ENCODE assay signal across 8 cellular contexts in the genomic region with DNA sequence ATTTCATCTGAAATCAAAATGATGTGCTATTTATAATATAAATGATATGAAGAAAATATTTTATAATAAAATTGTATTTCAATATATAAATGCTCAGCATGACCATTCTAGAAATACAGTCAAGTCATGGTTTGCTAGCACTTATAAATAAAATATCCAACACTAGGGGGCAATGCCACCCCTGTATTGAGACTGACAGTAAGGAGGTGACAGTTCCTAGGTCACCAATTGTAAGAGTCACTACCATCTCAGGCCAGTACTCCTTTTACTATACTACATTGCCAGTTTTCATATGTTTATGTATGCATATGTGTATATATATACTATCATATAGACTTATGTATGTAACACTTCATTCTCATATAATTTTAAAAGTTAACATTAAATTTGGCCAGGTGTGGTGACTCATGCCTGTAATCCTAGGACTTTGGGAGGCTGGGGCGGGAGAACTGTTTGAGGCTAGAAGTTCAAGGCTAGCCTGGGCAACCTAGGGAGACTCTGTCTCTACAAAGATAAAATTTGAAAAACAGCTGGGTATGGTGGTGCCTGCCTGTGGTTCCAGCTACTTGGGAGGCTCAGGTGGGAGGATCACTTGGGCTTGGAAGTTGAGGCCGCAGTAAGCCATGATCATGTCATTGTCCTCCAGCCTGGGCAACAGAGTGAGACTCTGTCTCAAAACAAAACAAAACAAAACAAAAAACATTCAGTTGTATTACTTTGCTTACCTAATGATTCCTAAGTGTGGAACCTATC. TPM values are rescaled to one million over a fixed set of nuclear protein-coding genes. Genes with fewer than 3 reads are reported as not detected.
A peak's percentile ranks its signal among the peaks of the same experiment; 100 is the strongest.
DNase-seq lines count a peak whose midpoint lies in the region; ATAC-seq and TF ChIP-seq lines count a peak whose summit lies in the region.

No MANE protein-coding gene starts in this region.

- 93 to 96% methylated on average over 2 of the region's 2 CpGs for WGBS in heart right ventricle, 2 donors

- H3K27ac ChIP-seq in heart right ventricle (no peak overlapping the region), OCI-LY3 (ENCODE audit: low read length) (no peak overlapping the region), coronary artery (no peak overlapping the region)

- ATAC-seq in heart right ventricle (no peak), left cardiac atrium (no peak), GM21723 (IDR thresholded peaks at IDR 0.05; ENCODE audit: unreplicated experiment) (peak; percentile 32)

- H3K4me1 ChIP-seq in heart right ventricle (peaks cover 0 to 24% (median 15%) of the 10 kb centered on the region in 9 donors), OCI-LY3 (ENCODE audit: low read length) (peaks cover 9% of the 10 kb centered on the region)

- no peak overlapping the region for H3K4me3 ChIP-seq in heart right ventricle
- no peak overlapping the region for H3K4me3 ChIP-seq in OCI-LY3 (ENCODE audit: low read length)
- H3K4me3 ChIP-seq in coronary artery, result no peak overlapping the region

- TF ChIP-seq CTCF in heart right ventricle (IDR thresholded peaks at IDR 0.05) (peak; percentile 35 to 70 (median 63)), OCI-LY3 (IDR thresholded peaks at IDR 0.05; ENCODE audit: low read depth, low read length) (peak; percentile 63), coronary artery (IDR thresholded peaks at IDR 0.05) (no peak)

- DNase-seq in heart right ventricle (peak in 1 of 2 donors; percentile 29), left cardiac atrium (no peak), Kasumi-1 (lab: John Stamatoyannopoulos, UW) (peak; percentile 92 to 95), midbrain (lab: John Stamatoyannopoulos, UW) (peak; percentile 62), coronary artery (ENCODE audit: low spot score) (no peak)
- peak; percentile 65 for DNase-seq in central memory CD4-positive, alpha-beta T cell

- no peak overlapping the region for H2AFZ ChIP-seq in OCI-LY3 (ENCODE audit: low read depth, low read length)

- no peaks in the 10 kb centered on the region for H3K9me3 ChIP-seq in heart right ventricle
- no peaks in the 10 kb centered on the region for H3K9me3 ChIP-seq in OCI-LY3 (ENCODE audit: insufficient read depth, low read length)

- H3K36me3 ChIP-seq in heart right ventricle (no peaks in the 10 kb centered on the region), OCI-LY3 (replicated peaks; ENCODE audit: low read depth, low read length) (no peaks in the 10 kb centered on the region)

- H3K27me3 ChIP-seq in heart right ventricle (no peaks in the 10 kb centered on the region), OCI-LY3 (ENCODE audit: low read depth, low read length) (no peaks in the 10 kb centered on the region)

- no peak overlapping the region for H3K4me2 ChIP-seq in OCI-LY3 (ENCODE audit: low read length)

- peaks cover 25% of the 10 kb centered on the region for H3K79me2 ChIP-seq in OCI-LY3 (ENCODE audit: low read length)

- H4K20me1 ChIP-seq in OCI-LY3 (ENCODE audit: insufficient read depth, low read length), result peaks cover 14% of the 10 kb centered on the region

- H3K9ac ChIP-seq in OCI-LY3 (ENCODE audit: low read length), result no peak overlapping the region

- intact Hi-C loops in heart right ventricle (cut with DNase I), result loop anchor here in 9 of 10 donors (2.0 to 10.0 kb wide), 4 partner anchors 45 to 230 kb away; a partner anchor contains a TSS
- intact Hi-C loops in left cardiac atrium (cut with DNase I), result loop anchor here in 1 of 2 donors (5.0 kb wide), 1 partner anchor 45 kb away; a partner anchor contains a TSS

RNA-seq across cellular contexts. Expression of a gene that starts 2.4 kb away (rescaled TPM):
- total RNA-seq in heart right ventricle (10 to 100 TPM; 24.4 to 31.7 (median 27.8) TPM), left cardiac atrium (10 to 100 TPM; 25.0 to 28.0 TPM)
- 10 to 100 TPM in 1 of 2 donors, 1 to 10 TPM in 1; 5.2 to 15.8 TPM for polyA plus RNA-seq in heart right ventricle

RNA-seq across cellular contexts. Expression of a gene that starts 45.4 kb away (rescaled TPM):
- total RNA-seq in heart right ventricle, result 10 to 100 TPM; 11.6 to 20.6 (median 14.1) TPM
- 10 to 100 TPM; 13.7 to 23.6 TPM for polyA plus RNA-seq in heart right ventricle
- 10 to 100 TPM; 18.6 to 26.0 TPM for total RNA-seq in left cardiac atrium

Comparison
In these comparisons a context has a peak if more than half of its experiments do, and no peak if none do; other contexts are left out.
1. DNase-seq: peak in Kasumi-1 (2 of 2), central memory CD4-positive, alpha-beta T cell (single experiment) and midbrain (single experiment); none in left cardiac atrium (single experiment) and coronary artery (single experiment).